15 cellular contexts compared by ENCODE assay signal in the genomic region with DNA sequence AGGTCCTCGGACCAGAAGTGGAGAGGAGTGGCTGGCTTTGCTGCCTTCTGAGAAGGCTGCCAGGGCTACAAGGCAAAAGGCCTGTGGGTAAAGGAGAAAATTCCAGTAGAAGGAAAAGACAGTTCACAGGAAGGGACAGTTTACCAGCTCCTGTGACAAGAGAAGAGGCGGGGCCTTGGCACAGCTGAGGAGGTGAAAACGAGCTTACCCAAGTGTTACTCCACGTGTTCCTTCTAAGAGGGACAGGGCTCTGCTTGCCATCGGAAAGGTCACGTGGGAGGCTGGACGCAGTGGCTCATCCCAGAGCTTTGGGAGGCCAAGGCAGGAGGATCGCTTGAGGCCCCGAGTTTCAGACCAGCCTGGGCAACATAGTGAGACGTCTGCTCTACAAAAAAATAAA.
DNase-seq lines count a peak whose midpoint lies in the region; ATAC-seq and TF ChIP-seq lines count a peak whose summit lies in the region.
"Had no signal": no experiment of that assay in that cellular context is flagged by ENCODE, and none has a peak within 500 bp of the region (broad histone marks: within the 10 kb centered on the region; RNA-seq: fewer than 3 reads in every experiment).

No MANE protein-coding gene starts in this region.

- H3K4me3 ChIP-seq in LNCaP clone FGC (ENCODE audit: low read depth, low read length), result no peak overlapping the region
- no peak overlapping the region for H3K4me3 ChIP-seq in prostate gland
- no peak overlapping the region for H3K4me3 ChIP-seq in SJCRH30
- H3K4me3 ChIP-seq: HAP-1 had no signal

- H3K36me3 ChIP-seq in prostate gland, result no peaks in the 10 kb centered on the region
- H3K36me3 ChIP-seq in SJCRH30, result no peaks in the 10 kb centered on the region
- H3K36me3 ChIP-seq: HAP-1 had no signal

- TF ChIP-seq POLR2A in prostate gland (IDR thresholded peaks at IDR 0.05), result no peak

- peak; percentile 75 for DNase-seq in LNCaP clone FGC (ENCODE audit: low read depth)
- peak; percentile 23 for DNase-seq in cerebellar cortex (ENCODE audit: low spot score)
- peak; percentile 46 for DNase-seq in prostate gland (ENCODE audit: low spot score)
- DNase-seq in SJCRH30, result no peak
- no peak for DNase-seq in NCI-H526 treated with DMSO at 0.1 percent for 48 hours (lab: John Stamatoyannopoulos, UW)
- no peak for DNase-seq in NK-92 treated with Interleukin-12 subunit alpha and Interleukin-12 subunit beta, amount 100 ng/mL, for 24 hours (lab: John Stamatoyannopoulos, UW)
- DNase-seq: C1 segment of cervical spinal cord; CD8-positive, alpha-beta T cell; COR-L47; DND-41; GDM1 had no signal

- peak overlapping the region; percentile 87 for H3K27ac ChIP-seq in 22Rv1
- peak overlapping the region; percentile 92 to 94 for H3K27ac ChIP-seq in prostate gland
- H3K27ac ChIP-seq in SJCRH30, result no peak overlapping the region

- H3K4me1 ChIP-seq in prostate gland (replicated peaks), result peaks cover 12% of the 10 kb centered on the region
- H3K4me1 ChIP-seq in SJCRH30, result peaks cover 3% of the 10 kb centered on the region; the same call in 1 of the 2 replicates

- no peaks in the 10 kb centered on the region for H3K27me3 ChIP-seq in prostate gland (replicated peaks; ENCODE audit: insufficient read depth)
- peaks cover 16% of the 10 kb centered on the region; the same call in 1 of the 2 replicates for H3K27me3 ChIP-seq in SJCRH30

- ATAC-seq in HG03097 (IDR thresholded peaks at IDR 0.05; ENCODE audit: low FRiP score, unreplicated experiment), result no peak
- ATAC-seq: CD8-positive, alpha-beta T cell; HepG2 had no signal

- no peaks in the 10 kb centered on the region for H3K9me3 ChIP-seq in prostate gland
- no peaks in the 10 kb centered on the region for H3K9me3 ChIP-seq in SJCRH30 (replicated peaks)
- H3K9me3 ChIP-seq: HAP-1 had no signal

- intact Hi-C loops in prostate gland (cut with DNase I), result loop anchor here (2.0 to 10.0 kb wide), 3 partner anchors 114 to 362 kb away; a partner anchor contains a TSS

- 69% methylated on average over 10 of the region's 10 CpGs for WGBS in prostate gland

- TF ChIP-seq CTCF in 22Rv1 (IDR thresholded peaks at IDR 0.05), result no peak
- TF ChIP-seq CTCF in LNCaP clone FGC (IDR thresholded peaks at IDR 0.05; ENCODE audit: control insufficient read depth, extremely low read depth, insufficient read depth), result no peak
- TF ChIP-seq CTCF in prostate gland (IDR thresholded peaks at IDR 0.05), result no peak

Comparison
In these comparisons a context has a peak if more than half of its experiments do, and no peak if none do; other contexts are left out.
1. DNase-seq: peak in LNCaP clone FGC (single experiment), cerebellar cortex (single experiment) and prostate gland (single experiment); none in SJCRH30 (0 of 2), NCI-H526 treated with DMSO at 0.1 percent for 48 hours (single experiment) and NK-92 treated with Interleukin-12 subunit alpha and Interleukin-12 subunit beta, amount 100 ng/mL, for 24 hours (single experiment).